In genomic region chr5:140372971-140373487, GRCh38 we compare ENCODE assay signal across 8 cellular contexts. TPM values are rescaled to one million over a fixed set of nuclear protein-coding genes. Genes with fewer than 3 reads are reported as not detected.
DNase-seq lines count a peak whose midpoint lies in the region; ATAC-seq and TF ChIP-seq lines count a peak whose summit lies in the region.

No MANE protein-coding gene starts in this region.

- H3K36me3 Mint-ChIP-seq in stimulated activated effector memory CD8-positive, alpha-beta T cell treated with anti-CD3 and anti-CD28 coated beads, Interleukin-12 subunit alpha, Interleukin-12 subunit beta, amount 100 ng/mL, for 72 hours, result no peaks in the 10 kb centered on the region

- H3K27me3 ChIP-seq in endocrine pancreas (ENCODE audit: control insufficient read depth, insufficient read depth, low read length), result no peaks in the 10 kb centered on the region

- H3K9me3 ChIP-seq in endocrine pancreas (ENCODE audit: control insufficient read depth, low read length), result no peaks in the 10 kb centered on the region

- TF ChIP-seq CTCF in GM20000 (IDR thresholded peaks at IDR 0.05; ENCODE audit: extremely low read depth, missing control alignments), result peak; percentile 84

- peak; percentile 40 for ATAC-seq in stimulated activated effector memory CD8-positive, alpha-beta T cell treated with anti-CD3 and anti-CD28 coated beads, Interleukin-12 subunit alpha, Interleukin-12 subunit beta, amount 100 ng/mL, for 72 hours
- no peak for ATAC-seq in HG02623 (IDR thresholded peaks at IDR 0.05; ENCODE audit: unreplicated experiment)

- no peaks in the 10 kb centered on the region for H3K36me3 ChIP-seq in endocrine pancreas (ENCODE audit: control insufficient read depth, insufficient read depth, low read length)

- peaks cover 6% of the 10 kb centered on the region for H3K4me1 ChIP-seq in endocrine pancreas (ENCODE audit: control insufficient read depth, insufficient read depth, low read length)

- no peak overlapping the region for H3K4me3 ChIP-seq in endocrine pancreas (ENCODE audit: control insufficient read depth, insufficient read depth, low read length)

- no peak overlapping the region for H3K4me3 Mint-ChIP-seq in stimulated activated effector memory CD8-positive, alpha-beta T cell treated with anti-CD3 and anti-CD28 coated beads, Interleukin-12 subunit alpha, Interleukin-12 subunit beta, amount 100 ng/mL, for 72 hours

- H3K9me3 Mint-ChIP-seq in stimulated activated effector memory CD8-positive, alpha-beta T cell treated with anti-CD3 and anti-CD28 coated beads, Interleukin-12 subunit alpha, Interleukin-12 subunit beta, amount 100 ng/mL, for 72 hours, result no peaks in the 10 kb centered on the region

- H3K27ac Mint-ChIP-seq in stimulated activated effector memory CD8-positive, alpha-beta T cell treated with anti-CD3 and anti-CD28 coated beads, Interleukin-12 subunit alpha, Interleukin-12 subunit beta, amount 100 ng/mL, for 72 hours, result peak overlapping the region; percentile 4

- peaks cover 7% of the 10 kb centered on the region for H3K4me1 Mint-ChIP-seq in stimulated activated effector memory CD8-positive, alpha-beta T cell treated with anti-CD3 and anti-CD28 coated beads, Interleukin-12 subunit alpha, Interleukin-12 subunit beta, amount 100 ng/mL, for 72 hours

- DNase-seq in CD1c-positive myeloid dendritic cell (ENCODE audit: extremely low spot score) (peak; percentile 73), GM20000 (ENCODE audit: low spot score) (peak; percentile 59), NCI-H2196 (lab: John Stamatoyannopoulos, UW; ENCODE audit: unreplicated experiment) (peak; percentile 77), lung microvascular endothelial cell (ENCODE audit: low read depth in 2 of 2) (peak; percentile 76 to 79)
- DNase-seq in activated CD4-positive, alpha-beta T cell treated with anti-CD3 and anti-CD28 coated beads for 48 hours, result peak; percentile 45
- DNase-seq in stimulated activated effector memory CD8-positive, alpha-beta T cell treated with anti-CD3 and anti-CD28 coated beads, Interleukin-12 subunit alpha, Interleukin-12 subunit beta, amount 100 ng/mL, for 72 hours (ENCODE audit: low spot score in 2 of 2), result peak; percentile 24 to 73

- peak overlapping the region; percentile 60 for H3K9ac ChIP-seq in endocrine pancreas (ENCODE audit: control insufficient read depth, insufficient read depth, low read length)

RNA-seq across cellular contexts. Expression of gene SLC4A9, which starts 13.0 kb away (rescaled TPM):
- under 0.01 TPM in 1 of 2 replicates, not detected in the other for total RNA-seq in lung microvascular endothelial cell

RNA-seq across cellular contexts. Expression of gene HBEGF, which starts 26.6 kb away (rescaled TPM):
- total RNA-seq in lung microvascular endothelial cell, result 16.6 and 20.4 TPM in 2 replicates

RNA-seq across cellular contexts. Expression of gene ANKHD1, which starts 28.6 kb away (rescaled TPM):
- 39.2 and 47.0 TPM in 2 replicates for total RNA-seq in lung microvascular endothelial cell
